20 cellular contexts compared by ENCODE assay signal in genomic region chr20:57000441-57000968, GRCh38.
"Had no signal": no experiment of that assay in that cellular context is flagged by ENCODE, and none has a peak within 500 bp of the region (broad histone marks: within the 10 kb centered on the region; RNA-seq: fewer than 3 reads in every experiment).

No MANE protein-coding gene starts in this region.

- FAIRE-seq: astrocyte had no signal

- H3K9me3 Mint-ChIP-seq: neural crest cell had no signal

- ATAC-seq: left lung; naive thymus-derived CD4-positive, alpha-beta T cell; WTC11 had no signal

- DNase-seq: activated naive CD4-positive, alpha-beta T cell; activated T-cell treated with anti-CD3 and anti-CD28 coated beads, Interleukin-2, amount 50 U/mL, for 1 hour; adrenal gland; colonic mucosa; dorsolateral prefrontal cortex; immature natural killer cell; kidney glomerular epithelial cell; left lung; naive thymus-derived CD4-positive, alpha-beta T cell; occipital lobe; spleen; stimulated activated CD4-positive, alpha-beta T cell treated with anti-CD3 and anti-CD28 coated beads, Interleukin-4, amount 100 ng/mL, for 24 hours; stimulated activated naive CD4-positive, alpha-beta T cell treated with Interleukin-2 at 50 U/mL for 16 hours; T-helper 1 cell; upper lobe of left lung had no signal

- H3K36me3 ChIP-seq: adrenal gland, colonic mucosa, left lung, spleen, upper lobe of left lung had no signal

- H3K27me3 ChIP-seq: colonic mucosa, upper lobe of left lung had no signal

- H3K4me1 Mint-ChIP-seq: immature natural killer cell; naive thymus-derived CD4-positive, alpha-beta T cell; neural crest cell had no signal

- H3K4me3 Mint-ChIP-seq: activated naive CD8-positive, alpha-beta T cell; immature natural killer cell; naive thymus-derived CD4-positive, alpha-beta T cell; neural crest cell; WTC11 had no signal

- H3K27ac ChIP-seq: adrenal gland, colonic mucosa, dorsolateral prefrontal cortex, left lung, spleen, upper lobe of left lung had no signal

- H3K9me3 ChIP-seq: colonic mucosa had no signal

- H3K36me3 Mint-ChIP-seq: activated naive CD8-positive, alpha-beta T cell; immature natural killer cell; naive thymus-derived CD4-positive, alpha-beta T cell had no signal

- H3K4me3 ChIP-seq: adrenal gland, colonic mucosa, dorsolateral prefrontal cortex, left lung, lung, spleen, upper lobe of left lung had no signal

- H3K27ac Mint-ChIP-seq: activated naive CD8-positive, alpha-beta T cell; immature natural killer cell; naive thymus-derived CD4-positive, alpha-beta T cell; WTC11 had no signal

- H3K4me1 ChIP-seq: adrenal gland, colonic mucosa, left lung, spleen, upper lobe of left lung had no signal
